Comparison of ENCODE assay signal across 8 cellular contexts in genomic region chr18:45879681-45880655, GRCh38. TPM values are rescaled to one million over a fixed set of nuclear protein-coding genes. Genes with fewer than 3 reads are reported as not detected.
DNase-seq lines count a peak whose midpoint lies in the region; ATAC-seq and TF ChIP-seq lines count a peak whose summit lies in the region.

No MANE protein-coding gene starts in this region.

- DNase-seq in EL (peak; percentile 59), LHCN-M2 (ENCODE audit: low read depth) (peak; percentile 63), SKM-1 (lab: John Stamatoyannopoulos, UW; ENCODE audit: unreplicated experiment) (peak; percentile 51), heart left ventricle (peak; percentile 64 to 87 (median 68)), renal cortical epithelial cell (ENCODE audit: low read depth) (peak; percentile 30), NCI-H524 treated with DMSO at 0.1 percent for 48 hours (lab: John Stamatoyannopoulos, UW) (no peak)
- DNase-seq in activated naive CD4-positive, alpha-beta T cell treated with anti-CD3 and anti-CD28 coated beads, Interleukin-2, amount 50 U/mL, for 72 hours (ENCODE audit: low spot score in 2 of 2) = peak; percentile 63 to 84

- peak; percentile 98 to 100 (median 99) for TF ChIP-seq CTCF in heart left ventricle (IDR thresholded peaks at IDR 0.05)

- WGBS in heart left ventricle, 4 donors = 36 to 40% (median 39%) methylated on average over 16 to 17 of the region's 17 CpGs

- ATAC-seq in GM21737 (IDR thresholded peaks at IDR 0.05; ENCODE audit: unreplicated experiment) (peak; percentile 76), heart left ventricle (peak; percentile 81 to 95 (median 92))
- ATAC-seq in activated naive CD4-positive, alpha-beta T cell treated with anti-CD3 and anti-CD28 coated beads, Interleukin-2, amount 50 U/mL, for 72 hours = peak; percentile 71 to 85

- peaks cover 0 to 7% of the 10 kb centered on the region in 2 donors for H3K9me3 Mint-ChIP-seq in activated naive CD4-positive, alpha-beta T cell treated with anti-CD3 and anti-CD28 coated beads, Interleukin-2, amount 50 U/mL, for 72 hours

- TF ChIP-seq POLR2A in heart left ventricle (IDR thresholded peaks at IDR 0.05) = no peak

- intact Hi-C loops in heart left ventricle (cut with DNase I) = loop anchor here (1.0 to 10.0 kb wide), 8 partner anchors 95 to 215 kb away; no protein-coding TSS in a partner anchor

- peaks cover 3 to 94% (median 81%) of the 10 kb centered on the region in 9 donors for H3K36me3 ChIP-seq in heart left ventricle

- peaks cover 0 to 6% (median 2%) of the 10 kb centered on the region in 12 donors for H3K4me1 ChIP-seq in heart left ventricle

- H3K9me3 ChIP-seq in heart left ventricle = no peaks in the 10 kb centered on the region

- H3K27me3 ChIP-seq in heart left ventricle = no peaks in the 10 kb centered on the region

- no peak overlapping the region for H3K4me3 ChIP-seq in heart left ventricle

- peak overlapping the region in 1 of 2 donors; percentile 7 for H3K27ac Mint-ChIP-seq in activated naive CD4-positive, alpha-beta T cell treated with anti-CD3 and anti-CD28 coated beads, Interleukin-2, amount 50 U/mL, for 72 hours

- peaks cover 18 to 23% of the 10 kb centered on the region in 2 donors for H3K36me3 Mint-ChIP-seq in activated naive CD4-positive, alpha-beta T cell treated with anti-CD3 and anti-CD28 coated beads, Interleukin-2, amount 50 U/mL, for 72 hours

- H3K27ac ChIP-seq in heart left ventricle = no peak overlapping the region

RNA-seq across cellular contexts. Expression of gene SIGLEC15, which starts 54.5 kb away (rescaled TPM):
- total RNA-seq in LHCN-M2 (2014; rRNA removed) (2.9 and 5.0 TPM in 2 replicates), heart left ventricle (under 1 TPM in 6 of 9 donors, not detected in 3; 0.08 to 0.77 (median 0.49) TPM), renal cortical epithelial cell (1.1 and 2.1 TPM in 2 replicates)
- 0.61 TPM for polyA plus RNA-seq in LHCN-M2 (2012)
- total RNA-seq in activated naive CD4-positive, alpha-beta T cell treated with anti-CD3 and anti-CD28 coated beads, Interleukin-2, amount 50 U/mL, for 72 hours = not detected
- polyA plus RNA-seq in heart left ventricle = under 1 TPM in 1 of 2 donors, not detected in 1; 0.10 TPM
